18 cellular contexts compared by ENCODE assay signal in the genomic region with DNA sequence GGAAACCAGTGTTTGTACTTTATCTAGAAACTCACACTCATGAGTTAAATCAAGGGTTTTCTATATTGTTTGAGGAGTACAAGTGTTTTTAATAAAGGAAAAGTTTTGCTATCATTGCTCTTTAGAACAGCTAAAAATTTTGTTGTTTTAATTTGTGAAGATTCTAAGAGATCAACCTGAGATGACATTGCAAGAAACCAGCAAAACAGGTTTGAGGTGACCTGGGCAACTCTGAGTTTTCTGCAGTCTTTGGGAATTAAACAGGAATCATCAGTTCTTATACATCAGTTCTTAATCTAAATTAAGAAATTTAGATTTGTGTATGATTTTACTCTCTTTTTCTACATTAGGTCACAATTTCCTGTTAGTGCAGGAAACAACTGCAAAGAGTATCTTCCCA.
A peak's percentile ranks its signal among the peaks of the same experiment; 100 is the strongest.
DNase-seq lines count a peak whose midpoint lies in the region; ATAC-seq and TF ChIP-seq lines count a peak whose summit lies in the region.
"Had no signal": no experiment of that assay in that cellular context is flagged by ENCODE, and none has a peak within 500 bp of the region (broad histone marks: within the 10 kb centered on the region; RNA-seq: fewer than 3 reads in every experiment).

No MANE protein-coding gene starts in this region.

- peak overlapping the region; percentile 5 for H3K27ac Mint-ChIP-seq in stimulated activated naive CD8-positive, alpha-beta T cell treated with anti-CD3 and anti-CD28 coated beads, Interleukin-15, Interleukin-2, amounts not matched to agents 100 ng/mL and 50 ng/mL, for 24 hours
- peak overlapping the region in 5 of 6 donors; percentile 19 to 82 (median 28) for H3K27ac Mint-ChIP-seq in immature natural killer cell
- H3K27ac Mint-ChIP-seq in neural progenitor cell = no peak overlapping the region
- H3K27ac Mint-ChIP-seq in glutamatergic neuron (ENCODE audit: unreplicated experiment) = no peak overlapping the region

- H3K79me2 ChIP-seq in neural progenitor cell (ENCODE audit: low read depth) = peaks cover 3% of the 10 kb centered on the region

- H3K27me3 ChIP-seq in neural progenitor cell = no peaks in the 10 kb centered on the region
- H3K27me3 ChIP-seq: heart left ventricle had no signal

- H3K27me3 Mint-ChIP-seq in stimulated activated naive CD8-positive, alpha-beta T cell treated with anti-CD3 and anti-CD28 coated beads, Interleukin-15, Interleukin-2, amounts not matched to agents 100 ng/mL and 50 ng/mL, for 24 hours = no peaks in the 10 kb centered on the region
- H3K27me3 Mint-ChIP-seq in immature natural killer cell (ENCODE audit: low read depth in 3 of 3) (no peaks in the 10 kb centered on the region), neural progenitor cell (ENCODE audit: insufficient read depth, low read depth) (peaks cover 2% of the 10 kb centered on the region), glutamatergic neuron (ENCODE audit: unreplicated experiment) (no peaks in the 10 kb centered on the region)

- H3F3A ChIP-seq in neural progenitor cell (ENCODE audit: low read depth) = peaks cover 5% of the 10 kb centered on the region

- no peak for ATAC-seq in stimulated activated naive CD8-positive, alpha-beta T cell treated with anti-CD3 and anti-CD28 coated beads, Interleukin-15, Interleukin-2, amounts not matched to agents 100 U/mL and 50 U/mL, for 24 hours
- ATAC-seq: K562, left colon, psoas muscle had no signal

- no peak overlapping the region for H3K4me3 Mint-ChIP-seq in stimulated activated naive CD8-positive, alpha-beta T cell treated with anti-CD3 and anti-CD28 coated beads, Interleukin-15, Interleukin-2, amounts not matched to agents 100 ng/mL and 50 ng/mL, for 24 hours
- H3K4me3 Mint-ChIP-seq in immature natural killer cell = no peak overlapping the region
- H3K4me3 Mint-ChIP-seq in neural progenitor cell = no peak overlapping the region
- H3K4me3 Mint-ChIP-seq in glutamatergic neuron (ENCODE audit: unreplicated experiment) = no peak overlapping the region
- H3K4me3 Mint-ChIP-seq: activated CD8-positive, alpha-beta T cell treated with anti-CD3 and anti-CD28 coated beads, Interleukin-2, amount 10 ng/mL, durations not matched to agents 7 days and 5 days had no signal

- no peak overlapping the region for H3K9ac ChIP-seq in neural progenitor cell

- no peak overlapping the region for H3K4me3 ChIP-seq in neural progenitor cell
- H3K4me3 ChIP-seq: heart left ventricle, K562, psoas muscle had no signal

- H3K27ac ChIP-seq in VCaP (peak overlapping the region; percentile 48), neural progenitor cell (no peak overlapping the region)
- H3K27ac ChIP-seq: psoas muscle had no signal

- H3K4me1 Mint-ChIP-seq in stimulated activated naive CD8-positive, alpha-beta T cell treated with anti-CD3 and anti-CD28 coated beads, Interleukin-15, Interleukin-2, amounts not matched to agents 100 ng/mL and 50 ng/mL, for 24 hours (ENCODE audit: low read depth) = peaks cover 35% of the 10 kb centered on the region
- H3K4me1 Mint-ChIP-seq in immature natural killer cell (peaks cover 15 to 26% of the 10 kb centered on the region in 2 donors), neural progenitor cell (peaks cover 46% of the 10 kb centered on the region), glutamatergic neuron (ENCODE audit: low read depth, unreplicated experiment) (peaks cover 10% of the 10 kb centered on the region)

- no peak overlapping the region for H3K4me2 ChIP-seq in neural progenitor cell

- no peak for DNase-seq in stimulated activated naive CD8-positive, alpha-beta T cell treated with anti-CD3 and anti-CD28 coated beads, Interleukin-15, Interleukin-2, amounts not matched to agents 100 U/mL and 50 U/mL, for 24 hours
- DNase-seq in immature natural killer cell = no peak
- no peak for DNase-seq in neural progenitor cell (ENCODE audit: low spot score)
- DNase-seq in glutamatergic neuron = no peak
- DNase-seq in OCI-M1 (lab: John Stamatoyannopoulos, UW) = no peak
- no peak for DNase-seq in HUDEP-2 (lab: John Stamatoyannopoulos, UW; ENCODE audit: unreplicated experiment in 76 of 76)
- DNase-seq: COR-L47; cortex of kidney; heart left ventricle; left colon; NCI-H446 treated with DMSO at 0.1 percent for 48 hours; psoas muscle; stimulated activated CD4-positive, alpha-beta T cell treated with anti-CD3 and anti-CD28 coated beads, Interleukin-12 subunit alpha, Interleukin-12 subunit beta, amount 100 ng/mL, for 4 hours; stimulated activated naive CD4-positive, alpha-beta T cell treated with Interleukin-2 at 50 U/mL for 16 hours had no signal

- H3K36me3 Mint-ChIP-seq in stimulated activated naive CD8-positive, alpha-beta T cell treated with anti-CD3 and anti-CD28 coated beads, Interleukin-15, Interleukin-2, amounts not matched to agents 100 ng/mL and 50 ng/mL, for 24 hours (ENCODE audit: low read depth) = peaks cover 32% of the 10 kb centered on the region
- H3K36me3 Mint-ChIP-seq in immature natural killer cell = peaks cover 4 to 12% (median 9%) of the 10 kb centered on the region in 3 donors
- peaks cover 14% of the 10 kb centered on the region for H3K36me3 Mint-ChIP-seq in neural progenitor cell
- no peaks in the 10 kb centered on the region for H3K36me3 Mint-ChIP-seq in glutamatergic neuron (ENCODE audit: unreplicated experiment)

- peaks cover 42% of the 10 kb centered on the region for H3K4me1 ChIP-seq in neural progenitor cell
- H3K4me1 ChIP-seq: psoas muscle had no signal

- TF ChIP-seq CTCF in VCaP (conservative IDR thresholded peaks at IDR 0.05) (no peak), neural progenitor cell (IDR thresholded peaks at IDR 0.05) (no peak), glutamatergic neuron (IDR thresholded peaks at IDR 0.05; ENCODE audit: partially characterized antibody, unreplicated experiment) (no peak)

- no peaks in the 10 kb centered on the region for H3K9me3 Mint-ChIP-seq in stimulated activated naive CD8-positive, alpha-beta T cell treated with anti-CD3 and anti-CD28 coated beads, Interleukin-15, Interleukin-2, amounts not matched to agents 100 ng/mL and 50 ng/mL, for 24 hours
- H3K9me3 Mint-ChIP-seq in immature natural killer cell (no peaks in the 10 kb centered on the region), neural progenitor cell (peaks cover 15% of the 10 kb centered on the region), glutamatergic neuron (ENCODE audit: unreplicated experiment) (no peaks in the 10 kb centered on the region)

- H2AFZ ChIP-seq in neural progenitor cell (replicated peaks) = no peak overlapping the region

- H4K20me1 ChIP-seq in neural progenitor cell (ENCODE audit: low read depth) = no peaks in the 10 kb centered on the region

- H3K9me3 ChIP-seq in neural progenitor cell (ENCODE audit: low read depth) = no peaks in the 10 kb centered on the region
- H3K9me3 ChIP-seq: psoas muscle had no signal

- H3K36me3 ChIP-seq in neural progenitor cell = peaks cover 3% of the 10 kb centered on the region

Comparison
In these comparisons a context has a peak if more than half of its experiments do, and no peak if none do; other contexts are left out.
1. H3K27ac Mint-ChIP-seq: peak in stimulated activated naive CD8-positive, alpha-beta T cell treated with anti-CD3 and anti-CD28 coated beads, Interleukin-15, Interleukin-2, amounts not matched to agents 100 ng/mL and 50 ng/mL, for 24 hours (single experiment) and immature natural killer cell (5 of 6); none in neural progenitor cell (single experiment) and glutamatergic neuron (single experiment).